ENCODE assay signal across 1 cellular context in the genomic region with DNA sequence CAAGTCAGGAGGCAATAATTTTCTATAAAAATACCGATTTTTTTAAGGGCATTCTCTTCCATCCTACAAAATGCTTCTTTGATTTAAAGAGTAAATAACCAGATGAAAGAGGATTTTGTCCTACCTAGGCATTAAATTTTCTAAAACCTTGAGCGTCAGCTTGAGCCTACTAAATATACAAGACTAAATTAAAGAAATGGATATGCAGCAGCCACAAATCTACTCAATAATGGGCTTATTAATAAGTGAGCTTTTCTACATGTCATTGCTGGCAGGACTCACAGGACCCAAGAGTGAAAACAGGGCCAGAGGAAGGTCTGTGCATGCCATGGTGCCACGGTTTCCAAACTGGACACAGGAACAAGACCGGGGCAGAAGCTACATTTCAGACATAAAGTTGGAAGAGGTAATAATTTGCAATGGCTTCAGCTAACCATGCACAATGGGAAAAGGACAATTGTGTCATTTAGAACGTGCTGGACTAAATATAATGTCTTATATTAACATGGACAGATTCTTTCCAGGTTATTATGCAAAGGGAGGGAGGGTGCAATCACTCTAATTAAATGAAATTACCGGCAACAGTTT.
TF ChIP-seq lines count a peak whose summit lies in the region.

No MANE protein-coding gene starts in this region.

TF ChIP-seq in WTC11, 78 proteins besides CTCF, POLR2A, EP300 and RAD21 (continued from another document):
- TF ChIP-seq, protein P1, sequence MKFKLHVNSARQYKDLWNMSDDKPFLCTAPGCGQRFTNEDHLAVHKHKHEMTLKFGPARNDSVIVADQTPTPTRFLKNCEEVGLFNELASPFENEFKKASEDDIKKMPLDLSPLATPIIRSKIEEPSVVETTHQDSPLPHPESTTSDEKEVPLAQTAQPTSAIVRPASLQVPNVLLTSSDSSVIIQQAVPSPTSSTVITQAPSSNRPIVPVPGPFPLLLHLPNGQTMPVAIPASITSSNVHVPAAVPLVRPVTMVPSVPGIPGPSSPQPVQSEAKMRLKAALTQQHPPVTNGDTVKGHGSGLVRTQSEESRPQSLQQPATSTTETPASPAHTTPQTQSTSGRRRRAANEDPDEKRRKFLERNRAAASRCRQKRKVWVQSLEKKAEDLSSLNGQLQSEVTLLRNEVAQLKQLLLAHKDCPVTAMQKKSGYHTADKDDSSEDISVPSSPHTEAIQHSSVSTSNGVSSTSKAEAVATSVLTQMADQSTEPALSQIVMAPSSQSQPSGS (CRISPR knock-in tag; IDR thresholded peaks at IDR 0.05; ENCODE audit: borderline replicate concordance, low read depth): no peak
- TF ChIP-seq, protein P2, sequence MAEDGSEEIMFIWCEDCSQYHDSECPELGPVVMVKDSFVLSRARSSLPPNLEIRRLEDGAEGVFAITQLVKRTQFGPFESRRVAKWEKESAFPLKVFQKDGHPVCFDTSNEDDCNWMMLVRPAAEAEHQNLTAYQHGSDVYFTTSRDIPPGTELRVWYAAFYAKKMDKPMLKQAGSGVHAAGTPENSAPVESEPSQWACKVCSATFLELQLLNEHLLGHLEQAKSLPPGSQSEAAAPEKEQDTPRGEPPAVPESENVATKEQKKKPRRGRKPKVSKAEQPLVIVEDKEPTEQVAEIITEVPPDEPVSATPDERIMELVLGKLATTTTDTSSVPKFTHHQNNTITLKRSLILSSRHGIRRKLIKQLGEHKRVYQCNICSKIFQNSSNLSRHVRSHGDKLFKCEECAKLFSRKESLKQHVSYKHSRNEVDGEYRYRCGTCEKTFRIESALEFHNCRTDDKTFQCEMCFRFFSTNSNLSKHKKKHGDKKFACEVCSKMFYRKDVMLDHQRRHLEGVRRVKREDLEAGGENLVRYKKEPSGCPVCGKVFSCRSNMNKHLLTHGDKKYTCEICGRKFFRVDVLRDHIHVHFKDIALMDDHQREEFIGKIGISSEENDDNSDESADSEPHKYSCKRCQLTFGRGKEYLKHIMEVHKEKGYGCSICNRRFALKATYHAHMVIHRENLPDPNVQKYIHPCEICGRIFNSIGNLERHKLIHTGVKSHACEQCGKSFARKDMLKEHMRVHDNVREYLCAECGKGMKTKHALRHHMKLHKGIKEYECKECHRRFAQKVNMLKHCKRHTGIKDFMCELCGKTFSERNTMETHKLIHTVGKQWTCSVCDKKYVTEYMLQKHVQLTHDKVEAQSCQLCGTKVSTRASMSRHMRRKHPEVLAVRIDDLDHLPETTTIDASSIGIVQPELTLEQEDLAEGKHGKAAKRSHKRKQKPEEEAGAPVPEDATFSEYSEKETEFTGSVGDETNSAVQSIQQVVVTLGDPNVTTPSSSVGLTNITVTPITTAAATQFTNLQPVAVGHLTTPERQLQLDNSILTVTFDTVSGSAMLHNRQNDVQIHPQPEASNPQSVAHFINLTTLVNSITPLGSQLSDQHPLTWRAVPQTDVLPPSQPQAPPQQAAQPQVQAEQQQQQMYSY (CRISPR knock-in tag; IDR thresholded peaks at IDR 0.05): no peak
- no peak for TF ChIP-seq ZBTB21 (CRISPR knock-in tag; IDR thresholded peaks at IDR 0.05; ENCODE audit: borderline replicate concordance)
- TF ChIP-seq SOX15 (CRISPR knock-in tag; IDR thresholded peaks at IDR 0.05): no peak
- TF ChIP-seq, protein P3, sequence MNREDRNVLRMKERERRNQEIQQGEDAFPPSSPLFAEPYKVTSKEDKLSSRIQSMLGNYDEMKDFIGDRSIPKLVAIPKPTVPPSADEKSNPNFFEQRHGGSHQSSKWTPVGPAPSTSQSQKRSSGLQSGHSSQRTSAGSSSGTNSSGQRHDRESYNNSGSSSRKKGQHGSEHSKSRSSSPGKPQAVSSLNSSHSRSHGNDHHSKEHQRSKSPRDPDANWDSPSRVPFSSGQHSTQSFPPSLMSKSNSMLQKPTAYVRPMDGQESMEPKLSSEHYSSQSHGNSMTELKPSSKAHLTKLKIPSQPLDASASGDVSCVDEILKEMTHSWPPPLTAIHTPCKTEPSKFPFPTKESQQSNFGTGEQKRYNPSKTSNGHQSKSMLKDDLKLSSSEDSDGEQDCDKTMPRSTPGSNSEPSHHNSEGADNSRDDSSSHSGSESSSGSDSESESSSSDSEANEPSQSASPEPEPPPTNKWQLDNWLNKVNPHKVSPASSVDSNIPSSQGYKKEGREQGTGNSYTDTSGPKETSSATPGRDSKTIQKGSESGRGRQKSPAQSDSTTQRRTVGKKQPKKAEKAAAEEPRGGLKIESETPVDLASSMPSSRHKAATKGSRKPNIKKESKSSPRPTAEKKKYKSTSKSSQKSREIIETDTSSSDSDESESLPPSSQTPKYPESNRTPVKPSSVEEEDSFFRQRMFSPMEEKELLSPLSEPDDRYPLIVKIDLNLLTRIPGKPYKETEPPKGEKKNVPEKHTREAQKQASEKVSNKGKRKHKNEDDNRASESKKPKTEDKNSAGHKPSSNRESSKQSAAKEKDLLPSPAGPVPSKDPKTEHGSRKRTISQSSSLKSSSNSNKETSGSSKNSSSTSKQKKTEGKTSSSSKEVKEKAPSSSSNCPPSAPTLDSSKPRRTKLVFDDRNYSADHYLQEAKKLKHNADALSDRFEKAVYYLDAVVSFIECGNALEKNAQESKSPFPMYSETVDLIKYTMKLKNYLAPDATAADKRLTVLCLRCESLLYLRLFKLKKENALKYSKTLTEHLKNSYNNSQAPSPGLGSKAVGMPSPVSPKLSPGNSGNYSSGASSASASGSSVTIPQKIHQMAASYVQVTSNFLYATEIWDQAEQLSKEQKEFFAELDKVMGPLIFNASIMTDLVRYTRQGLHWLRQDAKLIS (CRISPR knock-in tag; IDR thresholded peaks at IDR 0.05; ENCODE audit: borderline replicate concordance): no peak
- TF ChIP-seq, protein P4, sequence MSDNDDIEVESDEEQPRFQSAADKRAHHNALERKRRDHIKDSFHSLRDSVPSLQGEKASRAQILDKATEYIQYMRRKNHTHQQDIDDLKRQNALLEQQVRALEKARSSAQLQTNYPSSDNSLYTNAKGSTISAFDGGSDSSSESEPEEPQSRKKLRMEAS (CRISPR knock-in tag; IDR thresholded peaks at IDR 0.05): no peak
- TF ChIP-seq, protein P5, sequence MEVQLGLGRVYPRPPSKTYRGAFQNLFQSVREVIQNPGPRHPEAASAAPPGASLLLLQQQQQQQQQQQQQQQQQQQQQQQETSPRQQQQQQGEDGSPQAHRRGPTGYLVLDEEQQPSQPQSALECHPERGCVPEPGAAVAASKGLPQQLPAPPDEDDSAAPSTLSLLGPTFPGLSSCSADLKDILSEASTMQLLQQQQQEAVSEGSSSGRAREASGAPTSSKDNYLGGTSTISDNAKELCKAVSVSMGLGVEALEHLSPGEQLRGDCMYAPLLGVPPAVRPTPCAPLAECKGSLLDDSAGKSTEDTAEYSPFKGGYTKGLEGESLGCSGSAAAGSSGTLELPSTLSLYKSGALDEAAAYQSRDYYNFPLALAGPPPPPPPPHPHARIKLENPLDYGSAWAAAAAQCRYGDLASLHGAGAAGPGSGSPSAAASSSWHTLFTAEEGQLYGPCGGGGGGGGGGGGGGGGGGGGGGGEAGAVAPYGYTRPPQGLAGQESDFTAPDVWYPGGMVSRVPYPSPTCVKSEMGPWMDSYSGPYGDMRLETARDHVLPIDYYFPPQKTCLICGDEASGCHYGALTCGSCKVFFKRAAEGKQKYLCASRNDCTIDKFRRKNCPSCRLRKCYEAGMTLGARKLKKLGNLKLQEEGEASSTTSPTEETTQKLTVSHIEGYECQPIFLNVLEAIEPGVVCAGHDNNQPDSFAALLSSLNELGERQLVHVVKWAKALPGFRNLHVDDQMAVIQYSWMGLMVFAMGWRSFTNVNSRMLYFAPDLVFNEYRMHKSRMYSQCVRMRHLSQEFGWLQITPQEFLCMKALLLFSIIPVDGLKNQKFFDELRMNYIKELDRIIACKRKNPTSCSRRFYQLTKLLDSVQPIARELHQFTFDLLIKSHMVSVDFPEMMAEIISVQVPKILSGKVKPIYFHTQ (CRISPR knock-in tag; IDR thresholded peaks at IDR 0.05): no peak
- TF ChIP-seq, protein P6, sequence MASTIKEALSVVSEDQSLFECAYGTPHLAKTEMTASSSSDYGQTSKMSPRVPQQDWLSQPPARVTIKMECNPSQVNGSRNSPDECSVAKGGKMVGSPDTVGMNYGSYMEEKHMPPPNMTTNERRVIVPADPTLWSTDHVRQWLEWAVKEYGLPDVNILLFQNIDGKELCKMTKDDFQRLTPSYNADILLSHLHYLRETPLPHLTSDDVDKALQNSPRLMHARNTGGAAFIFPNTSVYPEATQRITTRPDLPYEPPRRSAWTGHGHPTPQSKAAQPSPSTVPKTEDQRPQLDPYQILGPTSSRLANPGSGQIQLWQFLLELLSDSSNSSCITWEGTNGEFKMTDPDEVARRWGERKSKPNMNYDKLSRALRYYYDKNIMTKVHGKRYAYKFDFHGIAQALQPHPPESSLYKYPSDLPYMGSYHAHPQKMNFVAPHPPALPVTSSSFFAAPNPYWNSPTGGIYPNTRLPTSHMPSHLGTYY (CRISPR knock-in tag; IDR thresholded peaks at IDR 0.05): no peak
- TF ChIP-seq TEAD4 (CRISPR knock-in tag; IDR thresholded peaks at IDR 0.05): no peak
